9 cellular contexts compared by ENCODE assay signal in genomic region chr7:40199076-40199802, GRCh38.
DNase-seq lines count a peak whose midpoint lies in the region; ATAC-seq and TF ChIP-seq lines count a peak whose summit lies in the region.
"Had no signal": no experiment of that assay in that cellular context is flagged by ENCODE, and none has a peak within 500 bp of the region (broad histone marks: within the 10 kb centered on the region; RNA-seq: fewer than 3 reads in every experiment).

No MANE protein-coding gene starts in this region.

- H3K9me2 ChIP-seq in MM.1S (replicated peaks; ENCODE audit: insufficient read depth, low read length) (no peaks in the 10 kb centered on the region), neural cell (ENCODE audit: insufficient read depth, low read length) (no peaks in the 10 kb centered on the region)

- no peaks in the 10 kb centered on the region for H3K27me3 Mint-ChIP-seq in activated T-cell treated with anti-CD3 and anti-CD28 coated beads, Interleukin-2, amount 50 U/mL, for 4 hours (ENCODE audit: low read depth)
- H3K27me3 Mint-ChIP-seq in activated T-helper 2 cell treated with anti-CD3 and anti-CD28 coated beads, Interferon-gamma antibody, Interleukin-2, Interleukin-4, amounts not matched to agents 10 μg/mL and 5 μg/mL and 100 μg/mL, durations not matched to agents 14 hours and 24 hours and 36 hours (ENCODE audit: low read depth) = no peaks in the 10 kb centered on the region

- TF ChIP-seq EP300 in neural cell (conservative IDR thresholded peaks at IDR 0.05; ENCODE audit: poor library complexity, severe bottlenecking) = no peak

- intact Hi-C loops in activated T-helper 2 cell treated with anti-CD3 and anti-CD28 coated beads, Interferon-gamma antibody, Interleukin-2, Interleukin-4, amounts not matched to agents 10 μg/mL and 5 μg/mL and 100 μg/mL, durations not matched to agents 14 hours and 24 hours and 36 hours (cut with micrococcal nuclease) = no loop called here

- ATAC-seq in activated T-cell treated with anti-CD3 and anti-CD28 coated beads, Interleukin-2, amount 50 U/mL, for 4 hours = no peak

- H3K4me1 Mint-ChIP-seq in activated T-cell treated with anti-CD3 and anti-CD28 coated beads, Interleukin-2, amount 50 U/mL, for 4 hours (ENCODE audit: low read depth) = no peaks in the 10 kb centered on the region
- H3K4me1 Mint-ChIP-seq in activated T-helper 2 cell treated with anti-CD3 and anti-CD28 coated beads, Interferon-gamma antibody, Interleukin-2, Interleukin-4, amounts not matched to agents 10 μg/mL and 5 μg/mL and 100 μg/mL, durations not matched to agents 14 hours and 24 hours and 36 hours (ENCODE audit: low read depth) = no peaks in the 10 kb centered on the region
- H3K4me1 Mint-ChIP-seq: IgD-negative memory B cell had no signal

- no peak overlapping the region for H3K4me3 ChIP-seq in MM.1S (ENCODE audit: low read length)
- no peak overlapping the region for H3K4me3 ChIP-seq in coronary artery
- no peak overlapping the region for H3K4me3 ChIP-seq in neural cell (ENCODE audit: low read length)

- H3K79me2 ChIP-seq in MM.1S (ENCODE audit: low read length) = no peaks in the 10 kb centered on the region
- H3K79me2 ChIP-seq in neural cell (replicated peaks; ENCODE audit: insufficient read depth, low read length) = no peaks in the 10 kb centered on the region

- TF ChIP-seq CTCF in MM.1S (IDR thresholded peaks at IDR 0.05; ENCODE audit: low read length) (peak; percentile 35), coronary artery (IDR thresholded peaks at IDR 0.05) (peak; percentile 39), neural cell (IDR thresholded peaks at IDR 0.05; ENCODE audit: poor library complexity, severe bottlenecking) (peak; percentile 15)

- no peaks in the 10 kb centered on the region for H3K36me3 Mint-ChIP-seq in activated T-cell treated with anti-CD3 and anti-CD28 coated beads, Interleukin-2, amount 50 U/mL, for 4 hours (ENCODE audit: insufficient read depth)
- no peaks in the 10 kb centered on the region for H3K36me3 Mint-ChIP-seq in activated T-helper 2 cell treated with anti-CD3 and anti-CD28 coated beads, Interferon-gamma antibody, Interleukin-2, Interleukin-4, amounts not matched to agents 10 μg/mL and 5 μg/mL and 100 μg/mL, durations not matched to agents 14 hours and 24 hours and 36 hours (ENCODE audit: low read depth)
- H3K36me3 Mint-ChIP-seq: IgD-negative memory B cell had no signal

- H3K36me3 ChIP-seq in MM.1S (replicated peaks; ENCODE audit: insufficient read depth, low read length) = no peaks in the 10 kb centered on the region
- H3K36me3 ChIP-seq in neural cell (ENCODE audit: insufficient read depth, low read length) = no peaks in the 10 kb centered on the region

- H3K9ac ChIP-seq in MM.1S (ENCODE audit: low read length) = no peak overlapping the region
- no peak overlapping the region for H3K9ac ChIP-seq in neural cell (ENCODE audit: low read length)

- H3K4me2 ChIP-seq in MM.1S (ENCODE audit: low read depth, low read length) = no peak overlapping the region
- no peak overlapping the region for H3K4me2 ChIP-seq in neural cell (ENCODE audit: low read length)

- no peak overlapping the region for H2AFZ ChIP-seq in MM.1S (ENCODE audit: low read length)
- H2AFZ ChIP-seq in neural cell (ENCODE audit: low read depth, low read length) = no peak overlapping the region

- H3K4me1 ChIP-seq in MM.1S (ENCODE audit: low read length) = no peaks in the 10 kb centered on the region

- TF ChIP-seq RAD21 in neural cell (conservative IDR thresholded peaks at IDR 0.05) = no peak

- H3F3A ChIP-seq in MM.1S (ENCODE audit: insufficient read depth, low read length) = no peaks in the 10 kb centered on the region
- H3F3A ChIP-seq in neural cell (ENCODE audit: insufficient read depth, low read length, poor library complexity, severe bottlenecking) = no peaks in the 10 kb centered on the region

- H3K9me3 ChIP-seq in MM.1S (replicated peaks; ENCODE audit: insufficient read depth, low read length) (no peaks in the 10 kb centered on the region), neural cell (ENCODE audit: low read length) (no peaks in the 10 kb centered on the region)

- no peak overlapping the region for H3K27ac Mint-ChIP-seq in activated T-helper 2 cell treated with anti-CD3 and anti-CD28 coated beads, Interferon-gamma antibody, Interleukin-2, Interleukin-4, amounts not matched to agents 10 μg/mL and 5 μg/mL and 100 μg/mL, durations not matched to agents 14 hours and 24 hours and 36 hours
- H3K27ac Mint-ChIP-seq: IgD-negative memory B cell had no signal

- no peak overlapping the region for H3K27ac ChIP-seq in MM.1S (ENCODE audit: low read length)
- peak overlapping the region in 1 of 2 donors; percentile 46 for H3K27ac ChIP-seq in coronary artery
- H3K27ac ChIP-seq in neural cell (ENCODE audit: low read length) = no peak overlapping the region

- H3K9me3 Mint-ChIP-seq in activated T-cell treated with anti-CD3 and anti-CD28 coated beads, Interleukin-2, amount 50 U/mL, for 4 hours = no peaks in the 10 kb centered on the region
- H3K9me3 Mint-ChIP-seq in activated T-helper 2 cell treated with anti-CD3 and anti-CD28 coated beads, Interferon-gamma antibody, Interleukin-2, Interleukin-4, amounts not matched to agents 10 μg/mL and 5 μg/mL and 100 μg/mL, durations not matched to agents 14 hours and 24 hours and 36 hours = no peaks in the 10 kb centered on the region
- H3K9me3 Mint-ChIP-seq: IgD-negative memory B cell had no signal

- H4K20me1 ChIP-seq in MM.1S (ENCODE audit: insufficient read depth, low read length) (no peaks in the 10 kb centered on the region), neural cell (ENCODE audit: insufficient read depth) (no peaks in the 10 kb centered on the region)

- DNase-seq in ELR (ENCODE audit: low read depth) = peak; percentile 71
- DNase-seq in MM.1S = peak; percentile 14
- DNase-seq in coronary artery (ENCODE audit: low spot score) = no peak
- DNase-seq in T-helper 1 cell = no peak
- no peak for DNase-seq in activated T-cell treated with anti-CD3 and anti-CD28 coated beads, Interleukin-2, amount 50 U/mL, for 4 hours
- DNase-seq in activated T-helper 2 cell treated with anti-CD3 and anti-CD28 coated beads, Interferon-gamma antibody, Interleukin-2, Interleukin-4, amounts not matched to agents 10 μg/mL and 5 μg/mL and 100 μg/mL, durations not matched to agents 14 hours and 24 hours and 36 hours (ENCODE audit: low spot score) = no peak
- DNase-seq in SKM-1 (lab: John Stamatoyannopoulos, UW; ENCODE audit: unreplicated experiment) = no peak

- no peaks in the 10 kb centered on the region for H3K27me3 ChIP-seq in MM.1S (replicated peaks; ENCODE audit: insufficient read depth, low read length)
- no peaks in the 10 kb centered on the region for H3K27me3 ChIP-seq in neural cell (ENCODE audit: insufficient read depth, low read depth, low read length)

- H3K4me3 Mint-ChIP-seq in activated T-cell treated with anti-CD3 and anti-CD28 coated beads, Interleukin-2, amount 50 U/mL, for 4 hours = no peak overlapping the region
- H3K4me3 Mint-ChIP-seq in activated T-helper 2 cell treated with anti-CD3 and anti-CD28 coated beads, Interferon-gamma antibody, Interleukin-2, Interleukin-4, amounts not matched to agents 10 μg/mL and 5 μg/mL and 100 μg/mL, durations not matched to agents 14 hours and 24 hours and 36 hours (ENCODE audit: low read depth) = no peak overlapping the region
- H3K4me3 Mint-ChIP-seq: IgD-negative memory B cell had no signal

TF ChIP-seq in neural cell, 6 proteins besides CTCF, POLR2A, EP300 and RAD21:
- no peak for TF ChIP-seq TAF1 (IDR thresholded peaks at IDR 0.05; ENCODE audit: low read depth)

Comparison
In these comparisons a context has a peak if more than half of its experiments do, and no peak if none do; other contexts are left out.
1. DNase-seq: peak in ELR (single experiment) and MM.1S (single experiment); none in coronary artery (single experiment), T-helper 1 cell (0 of 5), activated T-cell treated with anti-CD3 and anti-CD28 coated beads, Interleukin-2, amount 50 U/mL, for 4 hours (single experiment), activated T-helper 2 cell treated with anti-CD3 and anti-CD28 coated beads, Interferon-gamma antibody, Interleukin-2, Interleukin-4, amounts not matched to agents 10 μg/mL and 5 μg/mL and 100 μg/mL, durations not matched to agents 14 hours and 24 hours and 36 hours (single experiment) and SKM-1 (single experiment).
2. Peak in every context shown above with its lines, with median percentiles within 50 percentile points of each other: CTCF ChIP-seq.